In the genomic region with DNA sequence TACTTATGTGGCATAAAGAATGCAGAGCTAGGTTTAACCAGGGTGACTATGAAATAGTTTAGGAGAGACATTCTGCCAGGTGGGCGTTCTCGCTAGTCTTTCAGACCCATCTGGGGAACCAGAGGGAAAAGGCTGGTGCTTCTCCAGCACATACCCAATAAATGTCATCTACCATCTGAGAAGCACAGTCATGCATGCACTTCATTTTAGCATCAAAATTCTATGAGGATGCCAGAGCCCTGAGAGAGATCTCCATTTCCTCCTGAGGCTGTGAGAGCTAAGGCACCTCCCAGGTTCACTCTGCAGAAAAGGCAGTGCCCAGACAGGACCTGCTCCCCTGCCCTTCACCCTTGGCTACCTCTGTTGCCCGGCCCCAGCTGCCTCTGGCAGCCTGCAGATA, we compare ENCODE assay signal across 2 cellular contexts.
TF ChIP-seq lines count a peak whose summit lies in the region.

No MANE protein-coding gene starts in this region.

TF ChIP-seq in HepG2, 621 proteins besides CTCF, POLR2A, EP300 and RAD21 (continued from another document):
- TF ChIP-seq SRY (CRISPR knock-in tag; IDR thresholded peaks at IDR 0.05) (no peak), TCF7 (IDR thresholded peaks at IDR 0.05; ENCODE audit: low read depth) (no peak), SPEN (CRISPR knock-in tag; IDR thresholded peaks at IDR 0.05; ENCODE audit: low read depth) (no peak), ZNF530 (CRISPR knock-in tag; IDR thresholded peaks at IDR 0.05; ENCODE audit: low read depth) (no peak), RELA (CRISPR knock-in tag; IDR thresholded peaks at IDR 0.05) (no peak)
- TF ChIP-seq, protein P1, sequence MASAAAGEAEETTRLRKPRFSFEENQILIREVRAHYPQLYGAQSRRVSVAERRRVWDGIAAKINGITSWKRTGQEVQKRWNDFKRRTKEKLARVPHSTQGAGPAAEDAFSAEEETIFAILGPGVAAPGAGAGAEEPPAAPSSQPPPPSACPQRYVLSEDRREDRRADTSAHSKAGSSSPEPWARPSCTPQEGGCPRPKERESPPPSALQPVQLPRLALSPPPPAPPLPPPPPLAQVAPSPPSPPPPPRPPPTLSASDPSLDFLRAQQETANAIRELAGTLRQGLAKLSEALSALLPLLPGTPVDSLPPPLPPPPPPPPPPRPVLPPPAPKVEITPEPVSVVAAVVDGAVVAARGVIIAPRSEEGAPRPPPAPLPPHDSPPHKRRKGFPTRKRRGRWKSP (CRISPR knock-in tag; IDR thresholded peaks at IDR 0.05): no peak
- TF ChIP-seq, protein P2, sequence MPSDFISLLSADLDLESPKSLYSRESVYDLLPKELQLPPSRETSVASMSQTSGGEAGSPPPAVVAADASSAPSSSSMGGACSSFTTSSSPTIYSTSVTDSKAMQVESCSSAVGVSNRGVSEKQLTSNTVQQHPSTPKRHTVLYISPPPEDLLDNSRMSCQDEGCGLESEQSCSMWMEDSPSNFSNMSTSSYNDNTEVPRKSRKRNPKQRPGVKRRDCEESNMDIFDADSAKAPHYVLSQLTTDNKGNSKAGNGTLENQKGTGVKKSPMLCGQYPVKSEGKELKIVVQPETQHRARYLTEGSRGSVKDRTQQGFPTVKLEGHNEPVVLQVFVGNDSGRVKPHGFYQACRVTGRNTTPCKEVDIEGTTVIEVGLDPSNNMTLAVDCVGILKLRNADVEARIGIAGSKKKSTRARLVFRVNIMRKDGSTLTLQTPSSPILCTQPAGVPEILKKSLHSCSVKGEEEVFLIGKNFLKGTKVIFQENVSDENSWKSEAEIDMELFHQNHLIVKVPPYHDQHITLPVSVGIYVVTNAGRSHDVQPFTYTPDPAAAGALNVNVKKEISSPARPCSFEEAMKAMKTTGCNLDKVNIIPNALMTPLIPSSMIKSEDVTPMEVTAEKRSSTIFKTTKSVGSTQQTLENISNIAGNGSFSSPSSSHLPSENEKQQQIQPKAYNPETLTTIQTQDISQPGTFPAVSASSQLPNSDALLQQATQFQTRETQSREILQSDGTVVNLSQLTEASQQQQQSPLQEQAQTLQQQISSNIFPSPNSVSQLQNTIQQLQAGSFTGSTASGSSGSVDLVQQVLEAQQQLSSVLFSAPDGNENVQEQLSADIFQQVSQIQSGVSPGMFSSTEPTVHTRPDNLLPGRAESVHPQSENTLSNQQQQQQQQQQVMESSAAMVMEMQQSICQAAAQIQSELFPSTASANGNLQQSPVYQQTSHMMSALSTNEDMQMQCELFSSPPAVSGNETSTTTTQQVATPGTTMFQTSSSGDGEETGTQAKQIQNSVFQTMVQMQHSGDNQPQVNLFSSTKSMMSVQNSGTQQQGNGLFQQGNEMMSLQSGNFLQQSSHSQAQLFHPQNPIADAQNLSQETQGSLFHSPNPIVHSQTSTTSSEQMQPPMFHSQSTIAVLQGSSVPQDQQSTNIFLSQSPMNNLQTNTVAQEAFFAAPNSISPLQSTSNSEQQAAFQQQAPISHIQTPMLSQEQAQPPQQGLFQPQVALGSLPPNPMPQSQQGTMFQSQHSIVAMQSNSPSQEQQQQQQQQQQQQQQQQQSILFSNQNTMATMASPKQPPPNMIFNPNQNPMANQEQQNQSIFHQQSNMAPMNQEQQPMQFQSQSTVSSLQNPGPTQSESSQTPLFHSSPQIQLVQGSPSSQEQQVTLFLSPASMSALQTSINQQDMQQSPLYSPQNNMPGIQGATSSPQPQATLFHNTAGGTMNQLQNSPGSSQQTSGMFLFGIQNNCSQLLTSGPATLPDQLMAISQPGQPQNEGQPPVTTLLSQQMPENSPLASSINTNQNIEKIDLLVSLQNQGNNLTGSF (CRISPR knock-in tag; IDR thresholded peaks at IDR 0.05): no peak
- TF ChIP-seq, protein P3, sequence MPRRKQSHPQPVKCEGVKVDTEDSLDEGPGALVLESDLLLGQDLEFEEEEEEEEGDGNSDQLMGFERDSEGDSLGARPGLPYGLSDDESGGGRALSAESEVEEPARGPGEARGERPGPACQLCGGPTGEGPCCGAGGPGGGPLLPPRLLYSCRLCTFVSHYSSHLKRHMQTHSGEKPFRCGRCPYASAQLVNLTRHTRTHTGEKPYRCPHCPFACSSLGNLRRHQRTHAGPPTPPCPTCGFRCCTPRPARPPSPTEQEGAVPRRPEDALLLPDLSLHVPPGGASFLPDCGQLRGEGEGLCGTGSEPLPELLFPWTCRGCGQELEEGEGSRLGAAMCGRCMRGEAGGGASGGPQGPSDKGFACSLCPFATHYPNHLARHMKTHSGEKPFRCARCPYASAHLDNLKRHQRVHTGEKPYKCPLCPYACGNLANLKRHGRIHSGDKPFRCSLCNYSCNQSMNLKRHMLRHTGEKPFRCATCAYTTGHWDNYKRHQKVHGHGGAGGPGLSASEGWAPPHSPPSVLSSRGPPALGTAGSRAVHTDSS (CRISPR knock-in tag; conservative IDR thresholded peaks at IDR 0.05): no peak

TF ChIP-seq in SK-N-SH treated with all-trans-retinoic acid at 6 μM for 48 hours, 23 proteins besides CTCF, POLR2A, EP300 and RAD21 (continued from another document):
- TF ChIP-seq RARB (CRISPR knock-in tag; IDR thresholded peaks at IDR 0.05) (no peak), CSDC2 (CRISPR knock-in tag; IDR thresholded peaks at IDR 0.05) (no peak), PPARA (CRISPR knock-in tag; IDR thresholded peaks at IDR 0.05; ENCODE audit: borderline replicate concordance) (no peak), BACH2 (CRISPR knock-in tag; IDR thresholded peaks at IDR 0.05; ENCODE audit: borderline replicate concordance) (no peak), ZNF8 (CRISPR knock-in tag; IDR thresholded peaks at IDR 0.05) (no peak), ZNF70 (CRISPR knock-in tag; IDR thresholded peaks at IDR 0.05) (no peak), ESRRG (CRISPR knock-in tag; IDR thresholded peaks at IDR 0.05) (no peak), OSR1 (CRISPR knock-in tag; IDR thresholded peaks at IDR 0.05) (no peak), ZNF565 (CRISPR knock-in tag; conservative IDR thresholded peaks at IDR 0.05; ENCODE audit: low read depth) (no peak), TOX (CRISPR knock-in tag; IDR thresholded peaks at IDR 0.05; ENCODE audit: borderline replicate concordance) (no peak)
- TF ChIP-seq, protein P4, sequence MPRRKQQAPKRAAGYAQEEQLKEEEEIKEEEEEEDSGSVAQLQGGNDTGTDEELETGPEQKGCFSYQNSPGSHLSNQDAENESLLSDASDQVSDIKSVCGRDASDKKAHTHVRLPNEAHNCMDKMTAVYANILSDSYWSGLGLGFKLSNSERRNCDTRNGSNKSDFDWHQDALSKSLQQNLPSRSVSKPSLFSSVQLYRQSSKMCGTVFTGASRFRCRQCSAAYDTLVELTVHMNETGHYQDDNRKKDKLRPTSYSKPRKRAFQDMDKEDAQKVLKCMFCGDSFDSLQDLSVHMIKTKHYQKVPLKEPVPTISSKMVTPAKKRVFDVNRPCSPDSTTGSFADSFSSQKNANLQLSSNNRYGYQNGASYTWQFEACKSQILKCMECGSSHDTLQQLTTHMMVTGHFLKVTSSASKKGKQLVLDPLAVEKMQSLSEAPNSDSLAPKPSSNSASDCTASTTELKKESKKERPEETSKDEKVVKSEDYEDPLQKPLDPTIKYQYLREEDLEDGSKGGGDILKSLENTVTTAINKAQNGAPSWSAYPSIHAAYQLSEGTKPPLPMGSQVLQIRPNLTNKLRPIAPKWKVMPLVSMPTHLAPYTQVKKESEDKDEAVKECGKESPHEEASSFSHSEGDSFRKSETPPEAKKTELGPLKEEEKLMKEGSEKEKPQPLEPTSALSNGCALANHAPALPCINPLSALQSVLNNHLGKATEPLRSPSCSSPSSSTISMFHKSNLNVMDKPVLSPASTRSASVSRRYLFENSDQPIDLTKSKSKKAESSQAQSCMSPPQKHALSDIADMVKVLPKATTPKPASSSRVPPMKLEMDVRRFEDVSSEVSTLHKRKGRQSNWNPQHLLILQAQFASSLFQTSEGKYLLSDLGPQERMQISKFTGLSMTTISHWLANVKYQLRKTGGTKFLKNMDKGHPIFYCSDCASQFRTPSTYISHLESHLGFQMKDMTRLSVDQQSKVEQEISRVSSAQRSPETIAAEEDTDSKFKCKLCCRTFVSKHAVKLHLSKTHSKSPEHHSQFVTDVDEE (CRISPR knock-in tag; IDR thresholded peaks at IDR 0.05): no peak
- TF ChIP-seq, protein P5, sequence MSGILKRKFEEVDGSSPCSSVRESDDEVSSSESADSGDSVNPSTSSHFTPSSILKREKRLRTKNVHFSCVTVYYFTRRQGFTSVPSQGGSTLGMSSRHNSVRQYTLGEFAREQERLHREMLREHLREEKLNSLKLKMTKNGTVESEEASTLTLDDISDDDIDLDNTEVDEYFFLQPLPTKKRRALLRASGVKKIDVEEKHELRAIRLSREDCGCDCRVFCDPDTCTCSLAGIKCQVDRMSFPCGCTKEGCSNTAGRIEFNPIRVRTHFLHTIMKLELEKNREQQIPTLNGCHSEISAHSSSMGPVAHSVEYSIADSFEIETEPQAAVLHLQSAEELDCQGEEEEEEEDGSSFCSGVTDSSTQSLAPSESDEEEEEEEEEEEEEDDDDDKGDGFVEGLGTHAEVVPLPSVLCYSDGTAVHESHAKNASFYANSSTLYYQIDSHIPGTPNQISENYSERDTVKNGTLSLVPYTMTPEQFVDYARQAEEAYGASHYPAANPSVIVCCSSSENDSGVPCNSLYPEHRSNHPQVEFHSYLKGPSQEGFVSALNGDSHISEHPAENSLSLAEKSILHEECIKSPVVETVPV (CRISPR knock-in tag; IDR thresholded peaks at IDR 0.05): no peak
